Comparison of ENCODE assay signal across 25 cellular contexts in genomic region chr3:139134678-139135372, GRCh38.
DNase-seq lines count a peak whose midpoint lies in the region; ATAC-seq, FAIRE-seq and TF ChIP-seq lines count a peak whose summit lies in the region.
"Had no signal": no experiment of that assay in that cellular context is flagged by ENCODE, and none has a peak within 500 bp of the region (broad histone marks: within the 10 kb centered on the region; RNA-seq: fewer than 3 reads in every experiment).

No MANE protein-coding gene starts in this region.

- no peak for TF ChIP-seq CTCF in mammary epithelial cell (conservative IDR thresholded peaks at IDR 0.05 in 1 of 2, IDR thresholded peaks at IDR 0.05 in 1 of 2; ENCODE audit: extremely low read depth in 1 of 2, insufficient read depth in 1 of 2, low read depth in 1 of 2, low read length in 2 of 2)
- no peak for TF ChIP-seq CTCF in breast epithelium (IDR thresholded peaks at IDR 0.05)
- no peak for TF ChIP-seq CTCF in RWPE2 (IDR thresholded peaks at IDR 0.05; ENCODE audit: poor library complexity, severe bottlenecking)
- no peak for TF ChIP-seq CTCF in GM12878 (IDR thresholded peaks at IDR 0.05 in 2 of 3, conservative IDR thresholded peaks at IDR 0.05 in 1 of 3; ENCODE audit: control insufficient read depth in 2 of 3, extremely low read depth in 1 of 3, insufficient read depth in 1 of 3, low read depth in 3 of 3, low read length in 3 of 3)

- CTCF ChIA-PET in mammary epithelial cell (lab: Charles Lee; ENCODE audit: low non-redundant PET), result no interaction called here
- CTCF ChIA-PET in GM12878 (lab: Yijun Ruan, JAX), result no interaction called here

- TF ChIP-seq POLR2A in breast epithelium (IDR thresholded peaks at IDR 0.05) (no peak), GM12878 (IDR thresholded peaks at IDR 0.05; ENCODE audit: low read depth, low read length) (no peak)

- no peaks in the 10 kb centered on the region for H3K79me2 ChIP-seq in mammary epithelial cell (ENCODE audit: insufficient read depth, low read length)
- no peaks in the 10 kb centered on the region for H3K79me2 ChIP-seq in GM12878 (ENCODE audit: control insufficient read depth, insufficient read depth, low read length)
- H3K79me2 ChIP-seq in Karpas-422 (ENCODE audit: low read length), result no peaks in the 10 kb centered on the region

- no peak overlapping the region for H3K27ac ChIP-seq in mammary epithelial cell (ENCODE audit: insufficient read depth, low read depth, low read length)
- no peak overlapping the region for H3K27ac ChIP-seq in breast epithelium
- H3K27ac ChIP-seq in RWPE2 (ENCODE audit: poor library complexity, severe bottlenecking), result no peak overlapping the region
- no peak overlapping the region for H3K27ac ChIP-seq in GM12878 (ENCODE audit: control insufficient read depth, insufficient read depth)
- no peak overlapping the region for H3K27ac ChIP-seq in Karpas-422 (ENCODE audit: low read length)
- H3K27ac ChIP-seq: Peyer's patch, SK-N-MC had no signal

- H3K4me2 ChIP-seq in mammary epithelial cell (ENCODE audit: insufficient read depth, low read depth, low read length) (no peak overlapping the region), GM12878 (ENCODE audit: control insufficient read depth, insufficient read depth) (no peak overlapping the region), Karpas-422 (ENCODE audit: low read depth, low read length, poor library complexity, severe bottlenecking) (no peak overlapping the region)
- H3K4me2 ChIP-seq: GM23338 had no signal

- no peaks in the 10 kb centered on the region for H3K9me2 ChIP-seq in Karpas-422 (replicated peaks; ENCODE audit: insufficient read depth, low read length)

- in situ Hi-C loops in mammary epithelial cell (cut with MboI; ENCODE audit: low sequenced_read_pairs in 2 of 2), result no loop called here
- in situ Hi-C loops in GM12878 (cut with MboI), result no loop called here

- ATAC-seq in RWPE2 (ENCODE audit: low read depth) (peak; percentile 41; the same call in 1 of the 3 replicates), GM12878 (no peak)
- ATAC-seq: GM23338, HCT116, T-cell had no signal

- RAD21 ChIA-PET in GM12878 (lab: Charles Lee; ENCODE audit: unreplicated experiment), result no interaction called here

- intact Hi-C loops in mammary epithelial cell (cut with micrococcal nuclease) (no loop called here), breast epithelium (cut with DNase I; ENCODE audit: low total_unique reads) (no loop called here), GM12878 (cut with micrococcal nuclease; ENCODE audit: unreplicated experiment) (no loop called here)

- dilution Hi-C loops in mammary epithelial cell (cut with HindIII; ENCODE audit: low sequenced_read_pairs), result no loop called here

- H3K9me3 ChIP-seq in mammary epithelial cell (replicated peaks; ENCODE audit: insufficient read depth, low read length) (no peaks in the 10 kb centered on the region), breast epithelium (no peaks in the 10 kb centered on the region), RWPE2 (ENCODE audit: severe bottlenecking) (no peaks in the 10 kb centered on the region), GM12878 (replicated peaks; ENCODE audit: control insufficient read depth, insufficient read depth, low read length) (no peaks in the 10 kb centered on the region), Karpas-422 (ENCODE audit: low read length) (no peaks in the 10 kb centered on the region)
- H3K9me3 ChIP-seq: BE2C, Peyer's patch had no signal

- BruUV-seq in mammary epithelial cell (replicated peaks; lab: Mats Ljungman, UMichigan) (no TSS peak), GM12878 (replicated peaks; lab: Mats Ljungman, UMichigan) (no TSS peak)

- H2AFZ ChIP-seq in mammary epithelial cell (ENCODE audit: low read depth, low read length) (no peak overlapping the region), GM12878 (ENCODE audit: control insufficient read depth, low read depth, low read length) (no peak overlapping the region), Karpas-422 (ENCODE audit: low read length) (no peak overlapping the region)
- H2AFZ ChIP-seq: GM23338 had no signal

- H3K36me3 ChIP-seq in mammary epithelial cell (ENCODE audit: insufficient read depth, low read length), result no peaks in the 10 kb centered on the region
- H3K36me3 ChIP-seq in breast epithelium, result no peaks in the 10 kb centered on the region
- no peaks in the 10 kb centered on the region for H3K36me3 ChIP-seq in RWPE2 (ENCODE audit: low read depth)
- H3K36me3 ChIP-seq in GM12878 (ENCODE audit: control insufficient read depth in 2 of 2, insufficient read depth in 2 of 2, low read length in 1 of 2), result no peaks in the 10 kb centered on the region
- no peaks in the 10 kb centered on the region for H3K36me3 ChIP-seq in Karpas-422 (ENCODE audit: insufficient read depth, low read length)
- H3K36me3 ChIP-seq: BE2C, Peyer's patch had no signal

- POLR2A ChIA-PET in GM12878 (lab: Charles Lee), result no interaction called here

- peak; percentile 32 for DNase-seq in mammary epithelial cell
- DNase-seq in breast epithelium (ENCODE audit: low spot score in 2 of 2), result no peak
- no peak for DNase-seq in RWPE2 (ENCODE audit: low spot score)
- no peak for DNase-seq in GM12878 (ENCODE audit: low read depth, low spot score)
- peak; percentile 62 for DNase-seq in renal cortical epithelial cell (ENCODE audit: low read depth)
- DNase-seq in midbrain (lab: John Stamatoyannopoulos, UW), result no peak
- DNase-seq in SKM-1 (lab: John Stamatoyannopoulos, UW; ENCODE audit: unreplicated experiment), result no peak
- DNase-seq in Karpas-422, result no peak
- DNase-seq: BE2C; CD4-positive, CD25-positive, alpha-beta regulatory T cell; COR-L47; DMS 273 treated with DMSO at 0.1 percent for 48 hours; GDM1; NCI-H1105 treated with DMSO at 0.1 percent for 48 hours; NCI-H1694; NCI-H774; Peyer's patch; Right ventricle myocardium superior; T-cell had no signal

- no peak overlapping the region for H3K9ac ChIP-seq in mammary epithelial cell (ENCODE audit: insufficient read depth, low read length)
- H3K9ac ChIP-seq in GM12878 (ENCODE audit: control insufficient read depth, insufficient read depth, low read length), result no peak overlapping the region
- no peak overlapping the region for H3K9ac ChIP-seq in Karpas-422 (ENCODE audit: low read length)

- H3K4me1 ChIP-seq in mammary epithelial cell (ENCODE audit: insufficient read depth, low read length), result peaks cover 9% of the 10 kb centered on the region
- H3K4me1 ChIP-seq in breast epithelium, result no peaks in the 10 kb centered on the region
- no peaks in the 10 kb centered on the region for H3K4me1 ChIP-seq in RWPE2 (ENCODE audit: insufficient read depth, poor library complexity, severe bottlenecking)
- H3K4me1 ChIP-seq in GM12878 (ENCODE audit: control insufficient read depth, insufficient read depth, low read length), result no peaks in the 10 kb centered on the region
- H3K4me1 ChIP-seq in Karpas-422 (ENCODE audit: low read length), result no peaks in the 10 kb centered on the region
- H3K4me1 ChIP-seq: BE2C, Peyer's patch had no signal

- H3K27me3 ChIP-seq in mammary epithelial cell (ENCODE audit: insufficient read depth, low read length) (no peaks in the 10 kb centered on the region), breast epithelium (no peaks in the 10 kb centered on the region), RWPE2 (ENCODE audit: insufficient read depth, poor library complexity, severe bottlenecking) (no peaks in the 10 kb centered on the region), GM12878 (replicated peaks in 1 of 2; ENCODE audit: control insufficient read depth in 2 of 2, insufficient read depth in 2 of 2, low read length in 1 of 2) (no peaks in the 10 kb centered on the region), Karpas-422 (ENCODE audit: low read length) (peaks cover 2% of the 10 kb centered on the region; the same call in 1 of the 2 replicates)
- H3K27me3 ChIP-seq: BE2C, Peyer's patch had no signal

- peak; percentile 66 for FAIRE-seq in GM12878 (lab: Jason Lieb, UNC)
- FAIRE-seq: A204.1, GM12892, GM18507 had no signal

- no peak for TF ChIP-seq EP300 in GM12878 (IDR thresholded peaks at IDR 0.05; ENCODE audit: borderline replicate concordance in 1 of 2, control insufficient read depth in 1 of 2, low read depth in 2 of 2, low read length in 2 of 2)

- no peak for TF ChIP-seq RAD21 in GM12878 (IDR thresholded peaks at IDR 0.05; ENCODE audit: insufficient read depth, low read depth, low read length)

- H4K20me1 ChIP-seq in mammary epithelial cell (ENCODE audit: insufficient read depth, low read length), result no peaks in the 10 kb centered on the region
- H4K20me1 ChIP-seq in GM12878 (ENCODE audit: control insufficient read depth, insufficient read depth), result no peaks in the 10 kb centered on the region
- H4K20me1 ChIP-seq in Karpas-422 (ENCODE audit: insufficient read depth, low read depth, low read length), result no peaks in the 10 kb centered on the region

- H3K4me3 ChIP-seq in mammary epithelial cell (replicated peaks in 1 of 3; ENCODE audit: insufficient read depth in 1 of 3, low read depth in 2 of 3, low read length in 3 of 3) (no peak overlapping the region), breast epithelium (no peak overlapping the region), RWPE2 (ENCODE audit: severe bottlenecking) (no peak overlapping the region), GM12878 (no peak overlapping the region), Karpas-422 (ENCODE audit: low read length) (no peak overlapping the region)
- H3K4me3 ChIP-seq: GM23338, Peyer's patch, SK-N-MC had no signal

- SMC1A ChIA-PET in GM12878 (lab: Charles Lee; ENCODE audit: uncharacterized antibody, unreplicated experiment), result no interaction called here

- WGBS in mammary epithelial cell (ENCODE audit: low coverage, missing lambda C conversion rate), result 47% methylated on average over 2 of the region's 2 CpGs
- WGBS in GM12878 (ENCODE audit: insufficient coverage, insufficient replicate concordance, low lambda C conversion rate, missing lambda C conversion rate), result 3% methylated on average over 2 of the region's 2 CpGs

TF ChIP-seq in GM12878, 131 proteins besides CTCF, POLR2A, EP300 and RAD21 (continues in another document):
- no peak for TF ChIP-seq SREBF1 (IDR thresholded peaks at IDR 0.05; ENCODE audit: low read length)
- no peak for TF ChIP-seq HDAC6 (IDR thresholded peaks at IDR 0.05; ENCODE audit: unreplicated experiment)
- TF ChIP-seq STAT3 (IDR thresholded peaks at IDR 0.05; ENCODE audit: low read depth, low read length), result no peak
- no peak for TF ChIP-seq PBX3 (IDR thresholded peaks at IDR 0.05; ENCODE audit: insufficient replicate concordance, low read depth, low read length)
- TF ChIP-seq BRCA1 (IDR thresholded peaks at IDR 0.05; ENCODE audit: low read depth, low read length), result no peak
- no peak for TF ChIP-seq CHD1 (IDR thresholded peaks at IDR 0.05; ENCODE audit: low read depth, low read length)
- TF ChIP-seq EGR1 (IDR thresholded peaks at IDR 0.05; ENCODE audit: borderline replicate concordance in 1 of 2, low read depth in 2 of 2, low read length in 2 of 2), result no peak

Comparison
In these comparisons a context has a peak if more than half of its experiments do, and no peak if none do; other contexts are left out.
1. DNase-seq: peak in mammary epithelial cell (single experiment) and renal cortical epithelial cell (single experiment); none in breast epithelium (0 of 2), RWPE2 (single experiment), GM12878 (single experiment), midbrain (single experiment), SKM-1 (single experiment) and Karpas-422 (single experiment).